In the genomic region with DNA sequence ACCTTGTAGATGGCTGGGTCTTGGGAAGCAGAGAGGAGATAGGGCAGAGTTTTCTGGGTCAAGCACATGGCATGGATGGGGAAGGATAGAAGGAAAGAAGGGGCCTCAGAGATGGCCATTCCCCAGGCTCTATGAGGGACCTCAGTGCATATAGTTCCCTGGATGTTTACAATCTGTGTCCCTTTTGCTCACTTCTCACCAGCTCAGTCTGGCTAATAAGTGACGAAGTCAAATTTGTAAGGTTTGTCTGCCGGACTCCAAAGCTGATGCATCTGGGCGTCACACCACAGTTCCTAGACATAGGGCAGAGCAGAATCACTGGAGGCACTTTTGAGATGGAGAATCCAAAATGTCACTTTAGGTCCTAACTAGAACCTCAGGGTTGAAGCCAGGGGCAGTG, we compare ENCODE assay signal across 8 cellular contexts.
"Had no signal": no experiment of that assay in that cellular context is flagged by ENCODE, and none has a peak within 500 bp of the region (broad histone marks: within the 10 kb centered on the region; RNA-seq: fewer than 3 reads in every experiment).

No MANE protein-coding gene starts in this region.

- H3K36me3 Mint-ChIP-seq: IgD-negative memory B cell had no signal

- H3K9ac ChIP-seq: KMS-11 had no signal

- H3K4me1 Mint-ChIP-seq: IgD-negative memory B cell had no signal

- FAIRE-seq: HTR-8/SVneo had no signal

- H3K27ac ChIP-seq: HL-60, KMS-11 had no signal

- H3K27ac Mint-ChIP-seq: IgD-negative memory B cell had no signal

- H3K4me3 Mint-ChIP-seq: IgD-negative memory B cell had no signal

- ATAC-seq: K562 had no signal

- H3K4me3 ChIP-seq: K562 had no signal

- DNase-seq: IMR-90, KBM-7, KG1 had no signal

- H3K4me2 ChIP-seq: KMS-11 had no signal
